In genomic region chr3:43071313-43071893, GRCh38 we compare ENCODE assay signal across 9 cellular contexts. TPM values are rescaled to one million over a fixed set of nuclear protein-coding genes. Genes with fewer than 3 reads are reported as not detected.
DNase-seq lines count a peak whose midpoint lies in the region; ATAC-seq, FAIRE-seq and TF ChIP-seq lines count a peak whose summit lies in the region.
"Had no signal": no experiment of that assay in that cellular context is flagged by ENCODE, and none has a peak within 500 bp of the region (broad histone marks: within the 10 kb centered on the region; RNA-seq: fewer than 3 reads in every experiment).

No MANE protein-coding gene starts in this region.

- H3K36me3 ChIP-seq in keratinocyte (ENCODE audit: control insufficient read depth in 2 of 2, extremely low read depth in 1 of 2, insufficient read depth in 2 of 2, low read length in 2 of 2) (no peaks in the 10 kb centered on the region), colonic mucosa (no peaks in the 10 kb centered on the region)

- FAIRE-seq in keratinocyte (lab: Jason Lieb, UNC) = no peak

- H3K4me1 Mint-ChIP-seq in activated CD4-positive, alpha-beta T cell treated with anti-CD3 and anti-CD28 coated beads, Interleukin-2, amount 10 ng/mL, durations not matched to agents 24 days and 14 days = no peaks in the 10 kb centered on the region

- H3K27ac ChIP-seq in keratinocyte (ENCODE audit: control insufficient read depth, insufficient read depth, low read length) = no peak overlapping the region
- no peak overlapping the region for H3K27ac ChIP-seq in colonic mucosa
- H3K27ac ChIP-seq: parathyroid adenoma had no signal

- H3K4me1 ChIP-seq in keratinocyte (ENCODE audit: control insufficient read depth, extremely low read depth, insufficient read depth, low read length) (no peaks in the 10 kb centered on the region), colonic mucosa (no peaks in the 10 kb centered on the region)
- H3K4me1 ChIP-seq: parathyroid adenoma had no signal

- H3K4me3 Mint-ChIP-seq in activated CD4-positive, alpha-beta T cell treated with anti-CD3 and anti-CD28 coated beads, Interleukin-2, amount 10 ng/mL, durations not matched to agents 24 days and 14 days = no peak overlapping the region

- dilution Hi-C loops in keratinocyte (cut with MboI; ENCODE audit: extremely low pct_ligation_motif_present, low sequenced_read_pairs) = no loop called here

- TF ChIP-seq CTCF in AG09319 (IDR thresholded peaks at IDR 0.05; ENCODE audit: low read depth, low read length) (peak; percentile 33), GM12873 (IDR thresholded peaks at IDR 0.05; ENCODE audit: insufficient read depth, low read depth, low read length, missing control alignments) (peak; percentile 62), keratinocyte (optimal IDR thresholded peaks at IDR 0.05 in 1 of 3, IDR thresholded peaks at IDR 0.05 in 1 of 3, conservative IDR thresholded peaks at IDR 0.05 in 1 of 3; ENCODE audit: extremely low read depth in 1 of 3, insufficient read depth in 2 of 3, low read length in 3 of 3) (peak; percentile 46 to 63 (median 54)), colonic mucosa (IDR thresholded peaks at IDR 0.05) (no peak)

- no peaks in the 10 kb centered on the region for H3K9me3 Mint-ChIP-seq in activated CD4-positive, alpha-beta T cell treated with anti-CD3 and anti-CD28 coated beads, Interleukin-2, amount 10 ng/mL, durations not matched to agents 24 days and 14 days

- no peaks in the 10 kb centered on the region for H3K79me2 ChIP-seq in keratinocyte (ENCODE audit: control insufficient read depth, insufficient read depth, low read length)
- H3K79me2 ChIP-seq: parathyroid adenoma had no signal

- no peak overlapping the region for H2AFZ ChIP-seq in keratinocyte (ENCODE audit: control insufficient read depth, low read length)
- H2AFZ ChIP-seq: parathyroid adenoma had no signal

- H3K4me2 ChIP-seq in keratinocyte (ENCODE audit: control insufficient read depth, extremely low read depth, insufficient read depth, low read depth, low read length) = no peak overlapping the region

- H4K20me1 ChIP-seq in keratinocyte (ENCODE audit: control insufficient read depth, extremely low read depth, insufficient read depth, low read length) = no peaks in the 10 kb centered on the region

- peaks cover 4% of the 10 kb centered on the region for H3K27me3 Mint-ChIP-seq in activated CD4-positive, alpha-beta T cell treated with anti-CD3 and anti-CD28 coated beads, Interleukin-2, amount 10 ng/mL, durations not matched to agents 24 days and 14 days

- H3K27ac Mint-ChIP-seq in activated CD4-positive, alpha-beta T cell treated with anti-CD3 and anti-CD28 coated beads, Interleukin-2, amount 10 ng/mL, durations not matched to agents 24 days and 14 days = no peak overlapping the region

- H3K4me3 ChIP-seq in keratinocyte (ENCODE audit: control insufficient read depth in 2 of 3, extremely low read depth in 1 of 3, insufficient read depth in 2 of 3, low read depth in 1 of 3, low read length in 3 of 3) (no peak overlapping the region), colonic mucosa (no peak overlapping the region)

- no peaks in the 10 kb centered on the region for H3K9me1 ChIP-seq in keratinocyte (ENCODE audit: control insufficient read depth, extremely low read depth, insufficient read depth, low read length)

- H3K27me3 ChIP-seq in keratinocyte (ENCODE audit: control insufficient read depth, extremely low read depth, insufficient read depth, low read length) (no peaks in the 10 kb centered on the region), colonic mucosa (no peaks in the 10 kb centered on the region)

- intact Hi-C loops in activated CD4-positive, alpha-beta T cell treated with anti-CD3 and anti-CD28 coated beads, Interleukin-2, amount 10 ng/mL, durations not matched to agents 24 days and 14 days (cut with micrococcal nuclease) = no loop called here
- intact Hi-C loops in colonic mucosa (cut with DNase I) = no loop called here

- DNase-seq in AG09319 (ENCODE audit: extremely low read depth, low read depth) (no peak), keratinocyte (ENCODE audit: low read depth, low spot score) (no peak), T1000 (lab: John Stamatoyannopoulos, UW) (no peak), colonic mucosa (no peak), NCI-H1694 treated with DMSO at 0.1 percent for 48 hours (lab: John Stamatoyannopoulos, UW) (no peak)
- peak; percentile 65 for DNase-seq in activated CD4-positive, alpha-beta T cell treated with anti-CD3 and anti-CD28 coated beads, Interleukin-2, amount 10 ng/mL, durations not matched to agents 24 days and 14 days

- no peaks in the 10 kb centered on the region for H3K36me3 Mint-ChIP-seq in activated CD4-positive, alpha-beta T cell treated with anti-CD3 and anti-CD28 coated beads, Interleukin-2, amount 10 ng/mL, durations not matched to agents 24 days and 14 days (ENCODE audit: low read depth)

- H3K9ac ChIP-seq in keratinocyte (ENCODE audit: control insufficient read depth, extremely low read depth, insufficient read depth, low read length) = no peak overlapping the region
- no peak overlapping the region for H3K9ac ChIP-seq in colonic mucosa (ENCODE audit: low read depth in 2 of 2, low read length in 2 of 2)
- H3K9ac ChIP-seq: parathyroid adenoma had no signal

- H3K9me3 ChIP-seq in keratinocyte (ENCODE audit: control insufficient read depth, low read depth, low read length) = no peaks in the 10 kb centered on the region
- no peaks in the 10 kb centered on the region for H3K9me3 ChIP-seq in colonic mucosa

- no peak for ATAC-seq in GM19023 (IDR thresholded peaks at IDR 0.05; ENCODE audit: unreplicated experiment)

RNA-seq across cellular contexts. Expression of gene POMGNT2, which starts 34.5 kb away (rescaled TPM):
- 8.3 and 8.8 TPM in 2 replicates for total RNA-seq in activated CD4-positive, alpha-beta T cell treated with anti-CD3 and anti-CD28 coated beads, Interleukin-2, amount 10 ng/mL, durations not matched to agents 24 days and 14 days
- 6.0 to 9.8 TPM (median 9.3 TPM) in 3 replicates for polyA plus RNA-seq in keratinocyte
- 0.97 TPM for polyA plus RNA-seq in keratinocyte (2011; ENCODE audit: low read depth)
- polyA plus RNA-seq in keratinocyte (2011; cell fraction: cytosol; rRNA removed) = 6.6 and 9.0 TPM in 2 replicates
- polyA plus RNA-seq in keratinocyte (2011; cell fraction: nucleus; rRNA removed) = 7.3 and 10.5 TPM in 2 replicates
- 6.2 and 7.6 TPM in 2 replicates for polyA plus RNA-seq in keratinocyte (2012; ENCODE audit: low replicate concordance)
- polyA minus RNA-seq in keratinocyte = 7.0 to 15.1 TPM (median 9.8 TPM) in 3 replicates
- polyA minus RNA-seq in keratinocyte (2011; cell fraction: cytosol; rRNA and poly(A)+ RNA removed) = 6.1 TPM
- 5.5 and 6.2 TPM in 2 replicates for polyA minus RNA-seq in keratinocyte (2011; cell fraction: nucleus; rRNA and poly(A)+ RNA removed)
- total RNA-seq in colonic mucosa = 10 to 100 TPM in 1 of 2 donors, 1 to 10 TPM in 1; 5.2 to 11.0 TPM
